13 cellular contexts compared by ENCODE assay signal in genomic region chr11:324131-324530, GRCh38. TPM values are rescaled to one million over a fixed set of nuclear protein-coding genes. Genes with fewer than 3 reads are reported as not detected.
A peak's percentile ranks its signal among the peaks of the same experiment; 100 is the strongest.
DNase-seq lines count a peak whose midpoint lies in the region; ATAC-seq and TF ChIP-seq lines count a peak whose summit lies in the region.
"Had no signal": no experiment of that assay in that cellular context is flagged by ENCODE, and none has a peak within 500 bp of the region (broad histone marks: within the 10 kb centered on the region; RNA-seq: fewer than 3 reads in every experiment).

No MANE protein-coding gene starts in this region.

- H3K4me3 ChIP-seq in cardiac muscle cell (no peak overlapping the region), endodermal cell (ENCODE audit: low read length) (no peak overlapping the region), transverse colon (no peak overlapping the region)
- H3K4me3 ChIP-seq: adrenal gland had no signal

- H3K9me3 Mint-ChIP-seq in endodermal cell = peaks cover 3% of the 10 kb centered on the region
- H3K9me3 Mint-ChIP-seq in nephron = no peaks in the 10 kb centered on the region

- H3K4me1 ChIP-seq in cardiac muscle cell (ENCODE audit: low read depth) (peaks cover 22% of the 10 kb centered on the region), endodermal cell (ENCODE audit: control insufficient read depth, insufficient read depth, low read length) (no peaks in the 10 kb centered on the region), transverse colon (peaks cover 27 to 44% (median 36%) of the 10 kb centered on the region in 4 donors)
- H3K4me1 ChIP-seq: parathyroid adenoma had no signal

- H3K27ac Mint-ChIP-seq in endodermal cell = no peak overlapping the region
- H3K27ac Mint-ChIP-seq in nephron = peak overlapping the region; percentile 96 to 98 (median 97)

- H3K36me3 ChIP-seq in cardiac muscle cell = no peaks in the 10 kb centered on the region
- H3K36me3 ChIP-seq in endodermal cell (ENCODE audit: control insufficient read depth, insufficient read depth, low read length) = no peaks in the 10 kb centered on the region
- no peaks in the 10 kb centered on the region for H3K36me3 ChIP-seq in transverse colon
- H3K36me3 ChIP-seq: adrenal gland had no signal

- no peak for ATAC-seq in left ventricle myocardium superior
- no peak for ATAC-seq in GM21825 (IDR thresholded peaks at IDR 0.05; ENCODE audit: unreplicated experiment)
- ATAC-seq: activated CD4-positive, CD25-positive, alpha-beta regulatory T cell treated with anti-CD3 and anti-CD28 coated beads, Interleukin-2, amount 50 U/mL, for 24 hours had no signal

- no peak overlapping the region for H3K9ac ChIP-seq in endodermal cell (ENCODE audit: extremely low read depth, low read length, poor library complexity, severe bottlenecking)
- H3K9ac ChIP-seq: parathyroid adenoma had no signal

- DNase-seq in cardiac muscle cell (ENCODE audit: low read depth in 1 of 2, low spot score in 1 of 2) (no peak), left ventricle myocardium superior (no peak), endodermal cell (peak; percentile 61), transverse colon (no peak), NCI-H2196 (lab: John Stamatoyannopoulos, UW; ENCODE audit: unreplicated experiment) (no peak), Ammon's horn (ENCODE audit: low spot score) (no peak)
- DNase-seq: adrenal gland, NCI-H2227 treated with DMSO at 0.1 percent for 48 hours had no signal

- H3K27me3 Mint-ChIP-seq in endodermal cell (ENCODE audit: insufficient read depth) (no peaks in the 10 kb centered on the region), nephron (ENCODE audit: low read depth) (no peaks in the 10 kb centered on the region)

- H3K27ac ChIP-seq in cardiac muscle cell = peak overlapping the region; percentile 79
- H3K27ac ChIP-seq in endodermal cell (ENCODE audit: low read depth, low read length) = no peak overlapping the region
- peak overlapping the region; percentile 80 to 87 (median 86) for H3K27ac ChIP-seq in transverse colon

- TF ChIP-seq POLR2A in transverse colon (IDR thresholded peaks at IDR 0.05) = no peak

- in situ Hi-C loops in transverse colon (cut with MboI; ENCODE audit: low pct_ligation_motif_present in 1 of 4, low pct_unique_long_range_greater_than_20kb in 1 of 4, low sequenced_read_pairs in 3 of 4) = no loop called here

- H3K9me3 ChIP-seq in cardiac muscle cell (ENCODE audit: low read depth) (no peaks in the 10 kb centered on the region), endodermal cell (ENCODE audit: control insufficient read depth, low read length) (no peaks in the 10 kb centered on the region), transverse colon (no peaks in the 10 kb centered on the region)
- H3K9me3 ChIP-seq: adrenal gland had no signal

- no peak overlapping the region for H3K4me3 Mint-ChIP-seq in endodermal cell
- H3K4me3 Mint-ChIP-seq in nephron = peak overlapping the region; percentile 22 to 62 (median 43)

- TF ChIP-seq EP300 in transverse colon (IDR thresholded peaks at IDR 0.05; ENCODE audit: low read depth) = no peak

- H3K4me1 Mint-ChIP-seq in endodermal cell = peaks cover 28% of the 10 kb centered on the region
- peaks cover 50% of the 10 kb centered on the region for H3K4me1 Mint-ChIP-seq in nephron

- WGBS in endodermal cell (ENCODE audit: insufficient coverage in 1 of 2, insufficient read length in 1 of 2), 2 experiments = 73 to 81% methylated on average over 9 to 11 of the region's 11 CpGs
- 58 to 60% methylated on average over 11 of the region's 11 CpGs for WGBS in transverse colon (ENCODE audit: low coverage in 1 of 2), 2 donors

- intact Hi-C loops in left ventricle myocardium superior (cut with micrococcal nuclease) = no loop called here
- intact Hi-C loops in transverse colon (cut with DNase I; ENCODE audit: low total_unique reads) = no loop called here

- H3K27me3 ChIP-seq in cardiac muscle cell (no peaks in the 10 kb centered on the region), endodermal cell (ENCODE audit: control insufficient read depth, insufficient read depth, low read length, poor library complexity, severe bottlenecking) (no peaks in the 10 kb centered on the region), transverse colon (no peaks in the 10 kb centered on the region)
- H3K27me3 ChIP-seq: adrenal gland had no signal

- no peak for TF ChIP-seq CTCF in cardiac muscle cell (IDR thresholded peaks at IDR 0.05; ENCODE audit: low read depth, low read length)
- no peak for TF ChIP-seq CTCF in endodermal cell (conservative IDR thresholded peaks at IDR 0.05)
- no peak for TF ChIP-seq CTCF in nephron (IDR thresholded peaks at IDR 0.05; ENCODE audit: unreplicated experiment in 3 of 3)
- TF ChIP-seq CTCF in transverse colon (IDR thresholded peaks at IDR 0.05) = no peak

- H3K36me3 Mint-ChIP-seq in endodermal cell (ENCODE audit: low read depth) (peaks cover under 1% of the 10 kb centered on the region), nephron (ENCODE audit: low read depth) (no peaks in the 10 kb centered on the region)

RNA-seq across cellular contexts. Expression of gene IFITM3, which starts 3.5 kb away (rescaled TPM):
- total RNA-seq in cardiac muscle cell (108 and 137 TPM in 2 replicates), left ventricle myocardium superior (259 TPM), endodermal cell (100 to 1,000 TPM; 257 to 389 TPM), transverse colon (100 to 1,000 TPM in 3 of 4 donors, 10 to 100 TPM in 1; 88.2 to 139 (median 123) TPM)
- polyA plus RNA-seq in cardiac muscle cell = 498 and 585 TPM in 2 replicates
- polyA plus RNA-seq in endodermal cell (2013, experiment 1 of 2) = 186 TPM
- 187 TPM for polyA plus RNA-seq in endodermal cell (2013, experiment 2 of 2)

RNA-seq across cellular contexts. Expression of gene IFITM1, which starts 10.3 kb away (rescaled TPM):
- total RNA-seq in cardiac muscle cell (47.2 and 68.9 TPM in 2 replicates), left ventricle myocardium superior (101 TPM), endodermal cell (100 to 1,000 TPM; 211 to 558 TPM), transverse colon (100 to 1,000 TPM in 1 of 4 donors, 10 to 100 TPM in 3; 19.9 to 109 (median 60.5) TPM)
- 74.3 and 154 TPM in 2 replicates for polyA plus RNA-seq in cardiac muscle cell
- 244 TPM for polyA plus RNA-seq in endodermal cell (2013, experiment 1 of 2)
- 241 TPM for polyA plus RNA-seq in endodermal cell (2013, experiment 2 of 2)

RNA-seq across cellular contexts. Expression of gene IFITM2, which starts 16.5 kb away (rescaled TPM):
- 71.6 and 84.8 TPM in 2 replicates for total RNA-seq in cardiac muscle cell
- 267 and 368 TPM in 2 replicates for polyA plus RNA-seq in cardiac muscle cell
- total RNA-seq in left ventricle myocardium superior = 200 TPM
- 100 to 1,000 TPM; 262 to 367 TPM for total RNA-seq in endodermal cell
- 114 TPM for polyA plus RNA-seq in endodermal cell (2013, experiment 1 of 2)
- polyA plus RNA-seq in endodermal cell (2013, experiment 2 of 2) = 152 TPM
- 10 to 100 TPM; 19.1 to 78.6 (median 49.8) TPM for total RNA-seq in transverse colon

RNA-seq across cellular contexts. Expression of gene IFITM5, which starts 24.8 kb away (rescaled TPM):
- total RNA-seq in cardiac muscle cell (not detected in 2 replicates), left ventricle myocardium superior (not detected), endodermal cell (not detected), transverse colon (not detected)
- 0.41 TPM in 1 of 2 replicates, not detected in the other for polyA plus RNA-seq in cardiac muscle cell
- not detected for polyA plus RNA-seq in endodermal cell (2013, experiment 1 of 2)
- polyA plus RNA-seq in endodermal cell (2013, experiment 2 of 2) = not detected
- total RNA-seq: adrenal gland, endothelial cell of umbilical vein had no signal
- polyA plus RNA-seq: adrenal gland, endothelial cell of umbilical vein had no signal

RNA-seq across cellular contexts. Expression of gene PGGHG, which starts 35.2 kb away (rescaled TPM):
- total RNA-seq in cardiac muscle cell = 29.9 and 88.7 TPM in 2 replicates
- 33.1 and 42.4 TPM in 2 replicates for polyA plus RNA-seq in cardiac muscle cell
- 7.2 TPM for total RNA-seq in left ventricle myocardium superior
- 100 to 1,000 TPM; 129 to 186 TPM for total RNA-seq in endodermal cell
- 36.7 TPM for polyA plus RNA-seq in endodermal cell (2013, experiment 1 of 2)
- polyA plus RNA-seq in endodermal cell (2013, experiment 2 of 2) = 31.3 TPM
- 100 to 1,000 TPM in 1 of 4 donors, 10 to 100 TPM in 3; 15.4 to 117 (median 30.8) TPM for total RNA-seq in transverse colon
